In genomic region chr9:116337015-116337414, GRCh38 we compare ENCODE assay signal across 10 cellular contexts.
A peak's percentile ranks its signal among the peaks of the same experiment; 100 is the strongest.
DNase-seq lines count a peak whose midpoint lies in the region; ATAC-seq and TF ChIP-seq lines count a peak whose summit lies in the region.
"Had no signal": no experiment of that assay in that cellular context is flagged by ENCODE, and none has a peak within 500 bp of the region (broad histone marks: within the 10 kb centered on the region; RNA-seq: fewer than 3 reads in every experiment).

No MANE protein-coding gene starts in this region.

- H3K27me3 Mint-ChIP-seq in activated T-cell treated with anti-CD3 and anti-CD28 coated beads, Interleukin-2, amount 50 U/mL, for 4 hours (ENCODE audit: low read depth), result peaks cover 2% of the 10 kb centered on the region

- TF ChIP-seq CTCF in fibroblast of the aortic adventitia (IDR thresholded peaks at IDR 0.05; ENCODE audit: insufficient read depth, low read length), result no peak

- peak; percentile 7 for DNase-seq in NCI-H510A treated with DMSO at 0.1 percent for 48 hours (lab: John Stamatoyannopoulos, UW)
- DNase-seq in NCI-H510A (lab: John Stamatoyannopoulos, UW), result no peak
- peak; percentile 12 for DNase-seq in SW480 (ENCODE audit: low spot score)
- DNase-seq in fibroblast of the aortic adventitia (ENCODE audit: low read depth), result peak; percentile 53
- peak; percentile 46 for DNase-seq in stromal cell of bone marrow (ENCODE audit: low read depth)
- no peak for DNase-seq in activated CD4-positive, alpha-beta T cell treated with anti-CD3 and anti-CD28 coated beads, Interleukin-2, amount 50 U/mL, for 1 hour
- DNase-seq in activated T-cell treated with anti-CD3 and anti-CD28 coated beads, Interleukin-2, amount 50 U/mL, for 4 hours, result no peak
- DNase-seq in stimulated activated naive CD8-positive, alpha-beta T cell treated with anti-CD3 and anti-CD28 coated beads, Interleukin-15, Interleukin-2, amounts not matched to agents 100 U/mL and 50 U/mL, for 24 hours, result no peak
- DNase-seq: activated CD8-positive, alpha-beta memory T cell treated with anti-CD3 and anti-CD28 coated beads, Interleukin-2, amount 50 U/mL, for 48 hours; transverse colon had no signal

- no peaks in the 10 kb centered on the region for H3K36me3 Mint-ChIP-seq in activated T-cell treated with anti-CD3 and anti-CD28 coated beads, Interleukin-2, amount 50 U/mL, for 4 hours (ENCODE audit: insufficient read depth)

- ATAC-seq in activated T-cell treated with anti-CD3 and anti-CD28 coated beads, Interleukin-2, amount 50 U/mL, for 4 hours, result no peak
- ATAC-seq in stimulated activated naive CD8-positive, alpha-beta T cell treated with anti-CD3 and anti-CD28 coated beads, Interleukin-15, Interleukin-2, amounts not matched to agents 100 U/mL and 50 U/mL, for 24 hours, result no peak

- H3K4me3 Mint-ChIP-seq in activated T-cell treated with anti-CD3 and anti-CD28 coated beads, Interleukin-2, amount 50 U/mL, for 4 hours, result no peak overlapping the region

- no peak overlapping the region for H3K4me3 ChIP-seq in fibroblast of the aortic adventitia (ENCODE audit: low read depth, low read length)
- H3K4me3 ChIP-seq: transverse colon had no signal

- H3K4me1 Mint-ChIP-seq in activated T-cell treated with anti-CD3 and anti-CD28 coated beads, Interleukin-2, amount 50 U/mL, for 4 hours (ENCODE audit: low read depth), result no peaks in the 10 kb centered on the region

- H3K9me3 Mint-ChIP-seq in activated T-cell treated with anti-CD3 and anti-CD28 coated beads, Interleukin-2, amount 50 U/mL, for 4 hours, result no peaks in the 10 kb centered on the region

Comparison
In these comparisons a context has a peak if more than half of its experiments do, and no peak if none do; other contexts are left out.
1. DNase-seq: peak in NCI-H510A treated with DMSO at 0.1 percent for 48 hours (single experiment), SW480 (single experiment), fibroblast of the aortic adventitia (single experiment) and stromal cell of bone marrow (single experiment); none in NCI-H510A (single experiment), activated CD4-positive, alpha-beta T cell treated with anti-CD3 and anti-CD28 coated beads, Interleukin-2, amount 50 U/mL, for 1 hour (single experiment), activated T-cell treated with anti-CD3 and anti-CD28 coated beads, Interleukin-2, amount 50 U/mL, for 4 hours (single experiment) and stimulated activated naive CD8-positive, alpha-beta T cell treated with anti-CD3 and anti-CD28 coated beads, Interleukin-15, Interleukin-2, amounts not matched to agents 100 U/mL and 50 U/mL, for 24 hours (single experiment).